Comparison of ENCODE assay signal across 8 cellular contexts in genomic region chr9:121541256-121541655, GRCh38. TPM values are rescaled to one million over a fixed set of nuclear protein-coding genes. Genes with fewer than 3 reads are reported as not detected.
"Had no signal": no experiment of that assay in that cellular context is flagged by ENCODE, and none has a peak within 500 bp of the region (broad histone marks: within the 10 kb centered on the region; RNA-seq: fewer than 3 reads in every experiment).

No MANE protein-coding gene starts in this region.

- H3K4me3 Mint-ChIP-seq: GM23338, H9, IgD-negative memory B cell had no signal

- H3K9me3 Mint-ChIP-seq: GM23338 had no signal

- H3K4me2 ChIP-seq: GM23338 had no signal

- ATAC-seq: GM23338 had no signal

- DNase-seq: H9, HCEC 1CT had no signal

- FAIRE-seq: H1, H54, HTR-8/SVneo had no signal

- H3K36me3 Mint-ChIP-seq: IgD-negative memory B cell had no signal

- H3K27me3 Mint-ChIP-seq: IgD-negative memory B cell had no signal

- H2AFZ ChIP-seq: GM23338 had no signal

- H3K27ac Mint-ChIP-seq: GM23338, IgD-negative memory B cell had no signal

- H3K4me3 ChIP-seq: GM23338 had no signal

- H3K4me1 Mint-ChIP-seq: GM23338 had no signal

RNA-seq across cellular contexts. Expression of gene GGTA1, which starts 41.6 kb away (rescaled TPM):
- total RNA-seq: GM23338, H1, H9, HT-29 had no signal
- polyA plus RNA-seq: H1, IgD-negative memory B cell had no signal
